In the genomic region with DNA sequence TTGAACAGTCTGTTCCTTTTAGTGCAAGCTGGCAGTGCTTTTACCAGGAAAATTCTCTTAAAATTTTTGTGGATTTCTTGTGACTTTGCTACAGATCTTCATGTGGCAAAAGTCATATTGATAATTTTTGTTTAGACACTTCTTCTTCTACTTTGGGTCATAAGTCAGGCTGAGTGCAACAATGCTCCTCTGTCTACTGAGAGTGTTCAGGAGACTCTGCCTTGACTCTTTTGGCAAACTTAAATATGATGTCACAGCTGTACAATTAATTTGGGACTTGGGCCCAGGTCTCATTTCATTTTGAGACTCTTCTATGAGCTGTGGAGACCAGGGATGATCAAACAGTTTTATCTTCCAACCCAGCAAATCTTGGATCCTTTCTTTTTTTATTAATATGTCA, we compare ENCODE assay signal across 5 cellular contexts.
"Had no signal": no experiment of that assay in that cellular context is flagged by ENCODE, and none has a peak within 500 bp of the region (broad histone marks: within the 10 kb centered on the region; RNA-seq: fewer than 3 reads in every experiment).

No MANE protein-coding gene starts in this region.

- DNase-seq: H9, HCEC 1CT, IMR-90 had no signal

- ATAC-seq: GM23338, K562 had no signal
